13 cellular contexts compared by ENCODE assay signal in genomic region chr2:61575447-61575859, GRCh38. TPM values are rescaled to one million over a fixed set of nuclear protein-coding genes. Genes with fewer than 3 reads are reported as not detected.
DNase-seq lines count a peak whose midpoint lies in the region; ATAC-seq and TF ChIP-seq lines count a peak whose summit lies in the region.
"Had no signal": no experiment of that assay in that cellular context is flagged by ENCODE, and none has a peak within 500 bp of the region (broad histone marks: within the 10 kb centered on the region; RNA-seq: fewer than 3 reads in every experiment).

No MANE protein-coding gene starts in this region.

- no peak overlapping the region for H3K4me2 ChIP-seq in neural progenitor cell

- H3K9me3 Mint-ChIP-seq in activated T-cell treated with anti-CD3 and anti-CD28 coated beads, Interleukin-2, amount 50 U/mL, for 24 hours, result no peaks in the 10 kb centered on the region
- no peaks in the 10 kb centered on the region for H3K9me3 Mint-ChIP-seq in activated T-cell treated with anti-CD3 and anti-CD28 coated beads, Interleukin-2, amount 50 U/mL, for 4 hours
- no peaks in the 10 kb centered on the region for H3K9me3 Mint-ChIP-seq in activated naive CD8-positive, alpha-beta T cell treated with anti-CD3 and anti-CD28 coated beads for 36 hours
- H3K9me3 Mint-ChIP-seq in neural progenitor cell, result no peaks in the 10 kb centered on the region
- H3K9me3 Mint-ChIP-seq: activated B cell treated with CpG ODN at 0.5 μM for 24 hours had no signal

- H3K27ac Mint-ChIP-seq in activated T-cell treated with anti-CD3 and anti-CD28 coated beads, Interleukin-2, amount 50 U/mL, for 24 hours, result peak overlapping the region; percentile 45
- H3K27ac Mint-ChIP-seq in activated naive CD8-positive, alpha-beta T cell treated with anti-CD3 and anti-CD28 coated beads for 36 hours, result peak overlapping the region; percentile 72
- no peak overlapping the region for H3K27ac Mint-ChIP-seq in neural progenitor cell
- H3K27ac Mint-ChIP-seq: activated B cell treated with CpG ODN at 0.5 μM for 24 hours had no signal

- H3K4me1 ChIP-seq in HUES64 (ENCODE audit: insufficient read depth, low read length) (peaks cover 7% of the 10 kb centered on the region), neural progenitor cell (no peaks in the 10 kb centered on the region)

- H3K27ac ChIP-seq in HUES64 (ENCODE audit: low read depth, low read length) (peak overlapping the region; percentile 68), neural progenitor cell (no peak overlapping the region), caudate nucleus (ENCODE audit: low read depth, low read length) (no peak overlapping the region)

- H3K4me3 ChIP-seq in HUES64 (ENCODE audit: low read length) (no peak overlapping the region), neural progenitor cell (no peak overlapping the region)

- H3K36me3 ChIP-seq in HUES64 (ENCODE audit: insufficient read depth, low read length) (no peaks in the 10 kb centered on the region), neural progenitor cell (no peaks in the 10 kb centered on the region)

- no peaks in the 10 kb centered on the region for H3K36me3 Mint-ChIP-seq in activated T-cell treated with anti-CD3 and anti-CD28 coated beads, Interleukin-2, amount 50 U/mL, for 24 hours (ENCODE audit: low read depth)
- H3K36me3 Mint-ChIP-seq in activated T-cell treated with anti-CD3 and anti-CD28 coated beads, Interleukin-2, amount 50 U/mL, for 4 hours (ENCODE audit: insufficient read depth), result no peaks in the 10 kb centered on the region
- H3K36me3 Mint-ChIP-seq in activated naive CD8-positive, alpha-beta T cell treated with anti-CD3 and anti-CD28 coated beads for 36 hours, result no peaks in the 10 kb centered on the region
- no peaks in the 10 kb centered on the region for H3K36me3 Mint-ChIP-seq in neural progenitor cell

- no peak for TF ChIP-seq CTCF in neural progenitor cell (IDR thresholded peaks at IDR 0.05)

- no peak for DNase-seq in activated T-cell treated with anti-CD3 and anti-CD28 coated beads, Interleukin-2, amount 50 U/mL, for 24 hours
- DNase-seq in activated T-cell treated with anti-CD3 and anti-CD28 coated beads, Interleukin-2, amount 50 U/mL, for 4 hours, result no peak
- no peak for DNase-seq in activated naive CD8-positive, alpha-beta T cell treated with anti-CD3 and anti-CD28 coated beads for 36 hours
- DNase-seq in neural progenitor cell (ENCODE audit: low spot score) (no peak), D341Med (ENCODE audit: low spot score) (no peak), caudate nucleus (lab: John Stamatoyannopoulos, UW) (no peak), C1 segment of cervical spinal cord (lab: John Stamatoyannopoulos, UW) (no peak)
- DNase-seq: activated B cell treated with CpG ODN at 0.5 μM for 24 hours; DMS53; NCI-H1417 treated with DMSO at 0.1 percent for 48 hours; NCI-H526 treated with DMSO at 0.1 percent for 48 hours; stimulated activated CD4-positive, alpha-beta T cell treated with anti-CD3 and anti-CD28 coated beads, Interleukin-1b, Interleukin-23, amount 100 ng/mL, for 48 hours had no signal

- no peaks in the 10 kb centered on the region for H3K27me3 Mint-ChIP-seq in activated T-cell treated with anti-CD3 and anti-CD28 coated beads, Interleukin-2, amount 50 U/mL, for 24 hours
- no peaks in the 10 kb centered on the region for H3K27me3 Mint-ChIP-seq in activated T-cell treated with anti-CD3 and anti-CD28 coated beads, Interleukin-2, amount 50 U/mL, for 4 hours (ENCODE audit: low read depth)
- H3K27me3 Mint-ChIP-seq in activated naive CD8-positive, alpha-beta T cell treated with anti-CD3 and anti-CD28 coated beads for 36 hours, result no peaks in the 10 kb centered on the region
- H3K27me3 Mint-ChIP-seq in neural progenitor cell (ENCODE audit: insufficient read depth, low read depth), result peaks cover 2% of the 10 kb centered on the region
- H3K27me3 Mint-ChIP-seq: activated B cell treated with CpG ODN at 0.5 μM for 24 hours had no signal

- H3K79me2 ChIP-seq in neural progenitor cell (ENCODE audit: low read depth), result no peaks in the 10 kb centered on the region

- H4K20me1 ChIP-seq in neural progenitor cell (ENCODE audit: low read depth), result no peaks in the 10 kb centered on the region

- peaks cover 11% of the 10 kb centered on the region for H3K4me1 Mint-ChIP-seq in activated T-cell treated with anti-CD3 and anti-CD28 coated beads, Interleukin-2, amount 50 U/mL, for 24 hours (ENCODE audit: low read depth)
- peaks cover 9% of the 10 kb centered on the region for H3K4me1 Mint-ChIP-seq in activated T-cell treated with anti-CD3 and anti-CD28 coated beads, Interleukin-2, amount 50 U/mL, for 4 hours (ENCODE audit: low read depth)
- peaks cover 11% of the 10 kb centered on the region for H3K4me1 Mint-ChIP-seq in activated naive CD8-positive, alpha-beta T cell treated with anti-CD3 and anti-CD28 coated beads for 36 hours
- H3K4me1 Mint-ChIP-seq in neural progenitor cell, result no peaks in the 10 kb centered on the region

- no peaks in the 10 kb centered on the region for H3F3A ChIP-seq in neural progenitor cell (ENCODE audit: low read depth)

- H3K9me3 ChIP-seq in HUES64 (ENCODE audit: insufficient read depth, low read depth, low read length) (no peaks in the 10 kb centered on the region), neural progenitor cell (ENCODE audit: low read depth) (no peaks in the 10 kb centered on the region)

- H3K9ac ChIP-seq in HUES64 (ENCODE audit: low read depth, low read length), result no peak overlapping the region
- no peak overlapping the region for H3K9ac ChIP-seq in neural progenitor cell

- ATAC-seq in activated T-cell treated with anti-CD3 and anti-CD28 coated beads, Interleukin-2, amount 50 U/mL, for 4 hours, result no peak

- H3K4me3 Mint-ChIP-seq in activated T-cell treated with anti-CD3 and anti-CD28 coated beads, Interleukin-2, amount 50 U/mL, for 24 hours, result no peak overlapping the region
- no peak overlapping the region for H3K4me3 Mint-ChIP-seq in activated T-cell treated with anti-CD3 and anti-CD28 coated beads, Interleukin-2, amount 50 U/mL, for 4 hours
- H3K4me3 Mint-ChIP-seq in activated naive CD8-positive, alpha-beta T cell treated with anti-CD3 and anti-CD28 coated beads for 36 hours, result peak overlapping the region; percentile 47
- H3K4me3 Mint-ChIP-seq in neural progenitor cell, result no peak overlapping the region
- H3K4me3 Mint-ChIP-seq: activated B cell treated with CpG ODN at 0.5 μM for 24 hours had no signal

- H3K27me3 ChIP-seq in HUES64 (ENCODE audit: insufficient read depth, low read length) (no peaks in the 10 kb centered on the region), neural progenitor cell (no peaks in the 10 kb centered on the region)

- H2AFZ ChIP-seq in neural progenitor cell (replicated peaks), result peak overlapping the region; percentile 42

- WGBS in HUES64, result 69% methylated on average over 3 of the region's 3 CpGs

RNA-seq across cellular contexts. Expression of gene XPO1, which starts 37.3 kb away (rescaled TPM):
- 100 to 1,000 TPM; 184 to 211 (median 196) TPM for total RNA-seq in activated T-cell treated with anti-CD3 and anti-CD28 coated beads, Interleukin-2, amount 50 U/mL, for 4 hours
- 214 TPM for polyA plus RNA-seq in HUES64 (2013, experiment 1 of 2)
- 231 TPM for polyA plus RNA-seq in HUES64 (2013, experiment 2 of 2)
- 100 to 1,000 TPM; 232 to 237 TPM for total RNA-seq in activated naive CD8-positive, alpha-beta T cell treated with anti-CD3 and anti-CD28 coated beads for 36 hours
- 408 and 681 TPM in 2 replicates for total RNA-seq in neural progenitor cell (ENCODE audit: low replicate concordance)
